In the genomic region with DNA sequence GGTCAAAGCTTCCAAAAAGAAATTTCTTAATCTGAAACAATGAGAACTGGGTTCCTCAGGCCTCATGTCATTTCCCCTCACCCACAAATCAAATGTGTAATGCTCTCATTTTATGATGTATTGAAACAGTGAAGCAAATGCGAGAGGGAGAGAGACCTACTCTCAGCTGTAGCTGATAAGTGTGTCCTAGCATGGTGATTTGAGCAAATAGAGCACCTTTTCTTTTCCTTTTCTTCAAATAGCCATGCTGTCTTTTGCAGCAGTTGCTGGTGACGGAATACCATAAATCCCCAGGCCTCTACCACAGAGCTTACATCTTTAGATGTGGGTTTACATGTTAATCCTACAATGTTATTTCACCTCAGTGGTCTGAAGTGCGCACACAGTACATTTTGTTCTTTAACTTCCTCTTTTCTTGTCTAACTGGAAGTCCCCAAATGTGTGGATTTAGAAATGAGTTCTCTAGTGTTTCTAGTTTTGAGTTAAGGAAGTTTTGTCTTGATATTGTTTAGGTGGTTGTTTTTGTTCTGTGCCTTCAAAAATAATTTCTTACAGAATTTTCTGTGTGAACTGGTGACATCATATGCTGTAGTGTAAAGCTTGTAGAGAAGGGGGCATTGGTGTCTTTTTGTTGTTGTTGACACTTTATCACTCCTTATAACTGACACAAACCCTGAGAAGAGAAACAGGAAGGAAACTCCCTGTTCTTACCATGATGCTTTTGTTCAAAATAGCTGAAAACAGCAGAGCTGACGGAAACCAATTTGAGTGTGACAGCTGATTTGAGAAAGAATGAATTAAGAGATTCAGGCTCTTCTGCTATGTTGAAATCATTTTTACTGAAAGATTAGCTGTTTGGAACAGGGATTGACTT, we compare ENCODE assay signal across 8 cellular contexts. TPM values are rescaled to one million over a fixed set of nuclear protein-coding genes. Genes with fewer than 3 reads are reported as not detected.
DNase-seq lines count a peak whose midpoint lies in the region; ATAC-seq and TF ChIP-seq lines count a peak whose summit lies in the region.

No MANE protein-coding gene starts in this region.

- H3K36me3 ChIP-seq in OCI-LY3 (replicated peaks; ENCODE audit: low read depth, low read length): peaks cover 8% of the 10 kb centered on the region
- H3K36me3 ChIP-seq in vagina: no peaks in the 10 kb centered on the region

- H3K9me3 ChIP-seq in OCI-LY3 (ENCODE audit: insufficient read depth, low read length) (no peaks in the 10 kb centered on the region), vagina (no peaks in the 10 kb centered on the region)

- H3K4me1 ChIP-seq in OCI-LY3 (ENCODE audit: low read length) (peaks cover 82% of the 10 kb centered on the region), vagina (peaks cover 84% of the 10 kb centered on the region)

- H4K20me1 ChIP-seq in OCI-LY3 (ENCODE audit: insufficient read depth, low read length): no peaks in the 10 kb centered on the region

- no peak overlapping the region for H2AFZ ChIP-seq in OCI-LY3 (ENCODE audit: low read depth, low read length)

- peak; percentile 93 for DNase-seq in amniotic epithelial cell (ENCODE audit: low read depth)
- DNase-seq in midbrain (lab: John Stamatoyannopoulos, UW): peak; percentile 69
- no peak for DNase-seq in vagina (ENCODE audit: extremely low spot score in 2 of 2)
- DNase-seq in glutamatergic neuron: no peak
- no peak for DNase-seq in retina

- H3K27me3 ChIP-seq in OCI-LY3 (ENCODE audit: low read depth, low read length) (no peaks in the 10 kb centered on the region), vagina (no peaks in the 10 kb centered on the region)

- no peaks in the 10 kb centered on the region for H3K4me1 Mint-ChIP-seq in glutamatergic neuron (ENCODE audit: low read depth, unreplicated experiment)

- no peak overlapping the region for H3K4me3 Mint-ChIP-seq in glutamatergic neuron (ENCODE audit: unreplicated experiment)

- peaks cover 2% of the 10 kb centered on the region for H3K27me3 Mint-ChIP-seq in glutamatergic neuron (ENCODE audit: unreplicated experiment)

- no peak for TF ChIP-seq CTCF in OCI-LY3 (IDR thresholded peaks at IDR 0.05; ENCODE audit: low read depth, low read length)
- TF ChIP-seq CTCF in vagina (IDR thresholded peaks at IDR 0.05): no peak
- no peak for TF ChIP-seq CTCF in glutamatergic neuron (IDR thresholded peaks at IDR 0.05; ENCODE audit: partially characterized antibody, unreplicated experiment)

- intact Hi-C loops in vagina (cut with DNase I): no loop called here

- peak overlapping the region; percentile 97 for H3K9ac ChIP-seq in OCI-LY3 (ENCODE audit: low read length)

- H3K79me2 ChIP-seq in OCI-LY3 (ENCODE audit: low read length): peaks cover 88% of the 10 kb centered on the region

- TF ChIP-seq POLR2A in GM18505 (IDR thresholded peaks at IDR 0.05; ENCODE audit: borderline replicate concordance, extremely low read depth, insufficient read depth, insufficient read length) (peak; percentile 2), vagina (IDR thresholded peaks at IDR 0.05) (no peak)

- peak overlapping the region; percentile 99 for H3K4me2 ChIP-seq in OCI-LY3 (ENCODE audit: low read length)

- H3K4me3 ChIP-seq in OCI-LY3 (ENCODE audit: low read length) (peak overlapping the region; percentile 75), vagina (no peak overlapping the region)

- no peaks in the 10 kb centered on the region for H3K9me3 Mint-ChIP-seq in glutamatergic neuron (ENCODE audit: unreplicated experiment)

- no peak overlapping the region for H3K27ac Mint-ChIP-seq in glutamatergic neuron (ENCODE audit: unreplicated experiment)

- no peaks in the 10 kb centered on the region for H3K36me3 Mint-ChIP-seq in glutamatergic neuron (ENCODE audit: unreplicated experiment)

- H3K27ac ChIP-seq in OCI-LY3 (ENCODE audit: low read length): peak overlapping the region; percentile 100
- peak overlapping the region; percentile 77 for H3K27ac ChIP-seq in vagina

- ATAC-seq in GM18505 (IDR thresholded peaks at IDR 0.05; ENCODE audit: unreplicated experiment): peak; percentile 57
- ATAC-seq in HG02623 (IDR thresholded peaks at IDR 0.05; ENCODE audit: unreplicated experiment): peak; percentile 62

RNA-seq across cellular contexts. Expression of gene SMAP2, which starts 12.1 kb away (rescaled TPM):
- total RNA-seq in vagina: 24.8 TPM
- total RNA-seq in glutamatergic neuron (ENCODE audit: unreplicated experiment): 25.2 TPM

Comparison
In these comparisons a context has a peak if more than half of its experiments do, and no peak if none do; other contexts are left out.
1. DNase-seq: peak in amniotic epithelial cell (single experiment) and midbrain (single experiment); none in vagina (0 of 2), glutamatergic neuron (single experiment) and retina (single experiment).